15 cellular contexts compared by ENCODE assay signal in the genomic region with DNA sequence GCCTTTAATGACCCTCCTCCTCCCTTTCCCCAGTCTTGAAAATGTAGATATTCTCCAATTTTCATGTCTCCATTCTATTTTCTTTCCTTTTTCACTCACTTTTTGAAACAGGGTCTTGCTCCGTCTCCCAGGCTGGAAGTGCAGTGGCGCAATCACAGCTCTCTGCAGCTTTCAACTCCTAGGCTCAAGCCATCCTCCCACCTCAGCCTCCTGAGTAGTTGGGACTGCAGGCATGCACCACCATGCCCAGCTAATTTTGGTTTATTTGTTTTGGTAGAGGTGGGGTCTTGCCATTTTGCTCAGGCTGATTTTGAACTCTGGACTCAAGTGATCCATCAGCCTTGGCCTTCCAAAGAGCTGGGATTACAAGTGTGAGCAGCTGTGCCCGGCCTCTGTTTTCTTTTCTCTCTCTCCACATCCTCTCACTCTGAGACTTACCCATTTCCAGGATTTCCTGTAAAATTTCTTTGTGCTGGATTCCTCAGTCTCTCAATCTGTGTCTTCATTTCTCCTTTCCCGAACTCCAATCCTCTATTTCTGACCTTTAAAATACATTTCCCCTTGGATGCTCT.
DNase-seq lines count a peak whose midpoint lies in the region; ATAC-seq, FAIRE-seq and TF ChIP-seq lines count a peak whose summit lies in the region.
"Had no signal": no experiment of that assay in that cellular context is flagged by ENCODE, and none has a peak within 500 bp of the region (broad histone marks: within the 10 kb centered on the region; RNA-seq: fewer than 3 reads in every experiment).

No MANE protein-coding gene starts in this region.

- H3K9ac ChIP-seq in skeletal muscle tissue (ENCODE audit: low read depth in 1 of 3, low read length in 3 of 3): peak overlapping the region in 1 of 3 donors; percentile 79
- H3K9ac ChIP-seq: KMS-11 had no signal

- ATAC-seq in RWPE2 (ENCODE audit: low read depth): no peak
- ATAC-seq in GM18520 (IDR thresholded peaks at IDR 0.05; ENCODE audit: unreplicated experiment): no peak
- ATAC-seq: sciatic nerve had no signal

- no peaks in the 10 kb centered on the region for H3K36me3 ChIP-seq in RWPE2 (ENCODE audit: low read depth)
- H3K36me3 ChIP-seq in skeletal muscle tissue (ENCODE audit: control insufficient read depth in 3 of 3, insufficient read depth in 3 of 3, low read length in 3 of 3): no peaks in the 10 kb centered on the region
- no peaks in the 10 kb centered on the region for H3K36me3 ChIP-seq in effector memory CD4-positive, alpha-beta T cell (ENCODE audit: control insufficient read depth, insufficient read depth, low read length)

- peak; percentile 23 for FAIRE-seq in HTR-8/SVneo (lab: Jason Lieb, UNC)
- FAIRE-seq: bronchial epithelial cell, RCC 7860, TTC549 had no signal

- no peaks in the 10 kb centered on the region for H3K27me3 ChIP-seq in RWPE2 (ENCODE audit: insufficient read depth, poor library complexity, severe bottlenecking)
- no peaks in the 10 kb centered on the region for H3K27me3 ChIP-seq in skeletal muscle tissue (ENCODE audit: control insufficient read depth in 3 of 3, insufficient read depth in 3 of 3, low read length in 3 of 3)
- H3K27me3 ChIP-seq in effector memory CD4-positive, alpha-beta T cell (replicated peaks; ENCODE audit: control insufficient read depth, insufficient read depth, low read length, poor library complexity, severe bottlenecking): no peaks in the 10 kb centered on the region

- H3K4me3 ChIP-seq in RWPE2 (ENCODE audit: severe bottlenecking) (no peak overlapping the region), fibroblast of pulmonary artery (replicated peaks; ENCODE audit: low read depth, low read length) (no peak overlapping the region), skeletal muscle tissue (ENCODE audit: low read length in 3 of 3) (no peak overlapping the region)
- H3K4me3 ChIP-seq in effector memory CD4-positive, alpha-beta T cell (ENCODE audit: insufficient read depth, low read depth, low read length, poor library complexity, severe bottlenecking): no peak overlapping the region

- peak overlapping the region; percentile 99 for H3K27ac ChIP-seq in RWPE2 (ENCODE audit: poor library complexity, severe bottlenecking)
- H3K27ac ChIP-seq in skeletal muscle tissue (ENCODE audit: low read depth, low read length): peak overlapping the region; percentile 91
- H3K27ac ChIP-seq in effector memory CD4-positive, alpha-beta T cell (ENCODE audit: insufficient read depth, low read length, poor library complexity, severe bottlenecking): no peak overlapping the region
- H3K27ac ChIP-seq: KMS-11 had no signal

- no peaks in the 10 kb centered on the region for H3K9me3 ChIP-seq in RWPE2 (ENCODE audit: severe bottlenecking)
- no peaks in the 10 kb centered on the region for H3K9me3 ChIP-seq in skeletal muscle tissue (ENCODE audit: control insufficient read depth in 3 of 3, low read length in 3 of 3)
- H3K9me3 ChIP-seq in effector memory CD4-positive, alpha-beta T cell (ENCODE audit: control insufficient read depth, low read length): no peaks in the 10 kb centered on the region

- DNase-seq in HTR-8/SVneo (ENCODE audit: insufficient read length, low spot score) (no peak), RWPE2 (ENCODE audit: low spot score) (no peak), fibroblast of pulmonary artery (ENCODE audit: low read depth) (peak; percentile 63)
- no peak for DNase-seq in stimulated activated CD4-positive, alpha-beta T cell treated with anti-CD3 and anti-CD28 coated beads, Interleukin-4, amount 100 ng/mL, for 1 hour
- DNase-seq in effector memory CD4-positive, alpha-beta T cell: no peak
- DNase-seq: activated T-cell treated with anti-CD3 and anti-CD28 coated beads for 4 hours, NCI-H1105, NCI-H748 treated with DMSO at 0.1 percent for 48 hours had no signal

- H3K4me1 ChIP-seq in RWPE2 (ENCODE audit: insufficient read depth, poor library complexity, severe bottlenecking) (peaks cover 32% of the 10 kb centered on the region), skeletal muscle tissue (ENCODE audit: control insufficient read depth in 3 of 3, insufficient read depth in 3 of 3, low read length in 3 of 3) (peaks cover 27 to 53% (median 34%) of the 10 kb centered on the region in 3 donors)
- peaks cover 12% of the 10 kb centered on the region for H3K4me1 ChIP-seq in effector memory CD4-positive, alpha-beta T cell (ENCODE audit: control insufficient read depth, insufficient read depth, low read length, poor library complexity, severe bottlenecking)

- TF ChIP-seq CTCF in RWPE2 (IDR thresholded peaks at IDR 0.05; ENCODE audit: poor library complexity, severe bottlenecking) (no peak), fibroblast of pulmonary artery (IDR thresholded peaks at IDR 0.05; ENCODE audit: low read length, missing control alignments) (no peak)
